ENCODE assay signal across 26 cellular contexts in the genomic region with DNA sequence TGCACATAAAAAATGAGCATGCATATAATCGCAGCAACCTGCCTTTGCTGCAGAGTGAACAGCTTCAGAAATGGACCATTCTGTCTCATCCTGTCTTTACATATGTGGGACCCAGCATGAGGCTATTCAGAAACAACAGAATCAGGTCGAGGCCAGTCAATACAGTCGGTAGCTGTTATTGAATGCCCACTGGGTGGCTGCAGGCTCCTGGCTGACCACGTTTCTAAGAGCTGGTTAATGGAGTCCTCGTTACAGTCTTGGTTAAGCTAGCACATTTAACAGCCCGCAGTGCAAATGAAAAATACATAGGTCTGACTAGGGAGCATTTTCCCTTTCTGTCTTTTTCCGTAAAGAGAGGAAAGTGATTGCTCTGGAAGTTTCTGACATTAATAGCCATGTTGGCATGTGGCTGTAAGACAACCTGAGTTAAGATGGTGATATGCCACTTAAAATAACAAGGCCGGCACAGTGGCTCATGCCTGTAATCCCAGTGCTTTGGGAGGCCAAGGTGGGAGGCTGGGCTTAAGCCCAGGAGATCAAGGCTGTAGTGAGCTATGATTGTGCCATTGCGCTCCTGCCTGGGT.
DNase-seq lines count a peak whose midpoint lies in the region; ATAC-seq, FAIRE-seq and TF ChIP-seq lines count a peak whose summit lies in the region.
"Had no signal": no experiment of that assay in that cellular context is flagged by ENCODE, and none has a peak within 500 bp of the region (broad histone marks: within the 10 kb centered on the region; RNA-seq: fewer than 3 reads in every experiment).

No MANE protein-coding gene starts in this region.

- H3K27ac ChIP-seq in GM23338 (ENCODE audit: low read depth) (no peak overlapping the region), VCaP (no peak overlapping the region), endodermal cell (ENCODE audit: low read depth, low read length) (no peak overlapping the region)
- H3K27ac ChIP-seq: BLaER1 treated with 17β-estradiol and CSF1 and Interleukin-3, amounts not matched to agents 10 nM and 100 nM; parathyroid adenoma; sigmoid colon; SJCRH30; tibial nerve had no signal

- H3K27ac Mint-ChIP-seq in GM23338 (no peak overlapping the region), endodermal cell (no peak overlapping the region)
- H3K27ac Mint-ChIP-seq: activated B cell treated with CpG ODN at 0.5 μM for 24 hours, immature natural killer cell, T-cell had no signal

- H3K4me1 ChIP-seq in GM23338 (ENCODE audit: insufficient read depth), result peaks cover 19% of the 10 kb centered on the region
- no peaks in the 10 kb centered on the region for H3K4me1 ChIP-seq in endodermal cell (ENCODE audit: control insufficient read depth, insufficient read depth, low read length)
- H3K4me1 ChIP-seq: parathyroid adenoma, sigmoid colon, SJCRH30 had no signal

- no peaks in the 10 kb centered on the region for H4K20me1 ChIP-seq in GM23338 (replicated peaks; ENCODE audit: insufficient read depth)
- H4K20me1 ChIP-seq: BLaER1 treated with 17β-estradiol and CSF1 and Interleukin-3, amounts not matched to agents 10 nM and 100 nM had no signal

- H3K9ac ChIP-seq in endodermal cell (ENCODE audit: extremely low read depth, low read length, poor library complexity, severe bottlenecking), result no peak overlapping the region
- H3K9ac ChIP-seq: BLaER1 treated with 17β-estradiol and CSF1 and Interleukin-3, amounts not matched to agents 10 nM and 100 nM; parathyroid adenoma had no signal

- no peak for DNase-seq in AG09309 (ENCODE audit: low read depth)
- peak; percentile 44 for DNase-seq in GM23338 (ENCODE audit: low spot score)
- peak; percentile 54 for DNase-seq in endodermal cell
- DNase-seq in urothelium cell line (ENCODE audit: low spot score), result no peak
- no peak for DNase-seq in hippocampal formation (lab: John Stamatoyannopoulos, UW)
- no peak for DNase-seq in NAMALWA (ENCODE audit: low spot score)
- no peak for DNase-seq in GM12891 (ENCODE audit: insufficient read length, low spot score)
- DNase-seq: activated B cell treated with CpG ODN at 0.5 μM for 24 hours; activated CD4-positive, alpha-beta T cell treated with anti-CD3 and anti-CD28 coated beads, Interleukin-2, amount 50 U/mL, for 4 hours; activated T-cell treated with anti-CD3 and anti-CD28 coated beads, Interleukin-2, amount 50 U/mL, for 48 hours; immature natural killer cell; mesendoderm; MV-4-11; NCI-H1436 treated with DMSO at 0.1 percent for 48 hours; sigmoid colon; SJCRH30; stimulated activated CD4-positive, alpha-beta T cell treated with anti-CD3 and anti-CD28 coated beads, Interleukin-12 subunit alpha, Interleukin-12 subunit beta, amount 100 ng/mL, for 4 hours; stimulated activated CD4-positive, alpha-beta T cell treated with anti-CD3 and anti-CD28 coated beads, Interleukin-4, amount 100 ng/mL, for 24 hours; T-cell had no signal

- no peaks in the 10 kb centered on the region for H3F3A ChIP-seq in GM23338 (replicated peaks; ENCODE audit: low read depth)

- H3K27me3 ChIP-seq in GM23338 (ENCODE audit: insufficient read depth) (no peaks in the 10 kb centered on the region), endodermal cell (ENCODE audit: control insufficient read depth, insufficient read depth, low read length, poor library complexity, severe bottlenecking) (no peaks in the 10 kb centered on the region)
- H3K27me3 ChIP-seq: BLaER1 treated with 17β-estradiol and CSF1 and Interleukin-3, amounts not matched to agents 10 nM and 100 nM; sigmoid colon; SJCRH30; tibial nerve had no signal

- no peak for TF ChIP-seq POLR2A in GM12891 (IDR thresholded peaks at IDR 0.05; ENCODE audit: low read depth, low read length)

- H3K4me1 Mint-ChIP-seq in GM23338 (peaks cover 42% of the 10 kb centered on the region), endodermal cell (peaks cover 16% of the 10 kb centered on the region)

- H3K4me3 Mint-ChIP-seq in GM23338 (no peak overlapping the region), endodermal cell (no peak overlapping the region)
- H3K4me3 Mint-ChIP-seq: activated B cell treated with CpG ODN at 0.5 μM for 24 hours, immature natural killer cell, T-cell had no signal

- no peak overlapping the region for H3K4me2 ChIP-seq in GM23338

- H3K9me2 ChIP-seq in GM23338 (ENCODE audit: insufficient read depth), result no peaks in the 10 kb centered on the region; the same call in 1 of the 2 replicates

- FAIRE-seq in urothelium cell line (lab: Jason Lieb, UNC) (no peak), GM12891 (lab: Jason Lieb, UNC) (no peak)
- FAIRE-seq: frontal cortex had no signal

- H3K9me3 ChIP-seq in endodermal cell (ENCODE audit: control insufficient read depth, low read length), result no peaks in the 10 kb centered on the region
- H3K9me3 ChIP-seq: BLaER1 treated with 17β-estradiol and CSF1 and Interleukin-3, amounts not matched to agents 10 nM and 100 nM; sigmoid colon; SJCRH30; tibial nerve had no signal

- H3K27me3 Mint-ChIP-seq in GM23338 (ENCODE audit: insufficient read depth, low read depth, poor library complexity) (peaks cover 11% of the 10 kb centered on the region), endodermal cell (ENCODE audit: insufficient read depth) (no peaks in the 10 kb centered on the region)
- H3K27me3 Mint-ChIP-seq: activated B cell treated with CpG ODN at 0.5 μM for 24 hours, T-cell had no signal

- H3K9me3 Mint-ChIP-seq in GM23338 (no peaks in the 10 kb centered on the region), endodermal cell (no peaks in the 10 kb centered on the region)
- H3K9me3 Mint-ChIP-seq: activated B cell treated with CpG ODN at 0.5 μM for 24 hours, immature natural killer cell, T-cell had no signal

- ATAC-seq in GM23338, result peak; percentile 80
- ATAC-seq: HCT116, left lobe of liver, T-cell had no signal

- H3K79me2 ChIP-seq in GM23338 (replicated peaks; ENCODE audit: insufficient read depth), result no peaks in the 10 kb centered on the region
- H3K79me2 ChIP-seq: parathyroid adenoma had no signal

- 42 to 45% methylated on average over 8 to 9 of the region's 9 CpGs for WGBS in endodermal cell (ENCODE audit: insufficient coverage in 1 of 2, insufficient read length in 1 of 2), 2 experiments

- H2AFZ ChIP-seq in GM23338, result no peak overlapping the region
- H2AFZ ChIP-seq: parathyroid adenoma had no signal

- no peak overlapping the region for H3K4me3 ChIP-seq in AG09309 (ENCODE audit: control insufficient read depth, low read depth, low read length)
- no peak overlapping the region for H3K4me3 ChIP-seq in GM23338
- no peak overlapping the region for H3K4me3 ChIP-seq in endodermal cell (ENCODE audit: low read length)
- H3K4me3 ChIP-seq: BLaER1 treated with 17β-estradiol and CSF1 and Interleukin-3, amounts not matched to agents 10 nM and 100 nM; sigmoid colon; SJCRH30; tibial nerve had no signal

- no peaks in the 10 kb centered on the region for H3K36me3 ChIP-seq in GM23338 (ENCODE audit: insufficient read depth)
- H3K36me3 ChIP-seq in endodermal cell (ENCODE audit: control insufficient read depth, insufficient read depth, low read length), result no peaks in the 10 kb centered on the region
- H3K36me3 ChIP-seq: sigmoid colon, SJCRH30, tibial nerve had no signal

- peaks cover 2% of the 10 kb centered on the region; the same call in 2 of the 3 replicates for H3K36me3 Mint-ChIP-seq in GM23338 (ENCODE audit: low read depth)
- no peaks in the 10 kb centered on the region for H3K36me3 Mint-ChIP-seq in endodermal cell (ENCODE audit: low read depth)

- TF ChIP-seq CTCF in AG09309 (IDR thresholded peaks at IDR 0.05; ENCODE audit: control insufficient read depth, insufficient read depth, low read depth, low read length, missing control alignments) (peak; percentile 6), GM23338 (conservative IDR thresholded peaks at IDR 0.05; ENCODE audit: low read depth in 2 of 2) (peak in 1 of 2 experiments; percentile 38; a peak in 2 of 4 replicates), VCaP (conservative IDR thresholded peaks at IDR 0.05) (peak; percentile 47), endodermal cell (conservative IDR thresholded peaks at IDR 0.05) (peak; percentile 36)

TF ChIP-seq in GM23338, 12 proteins besides CTCF, POLR2A, EP300 and RAD21:
- TF ChIP-seq EZH2 (IDR thresholded peaks at IDR 0.05; ENCODE audit: low read depth, unreplicated experiment), result no peak

TF ChIP-seq in GM12891, 5 proteins besides CTCF, POLR2A, EP300 and RAD21:
- TF ChIP-seq POLR2AphosphoS5 (IDR thresholded peaks at IDR 0.05; ENCODE audit: low read depth, low read length) (no peak), SPI1 (IDR thresholded peaks at IDR 0.05; ENCODE audit: low read depth, low read length) (no peak), PAX5 (IDR thresholded peaks at IDR 0.05; ENCODE audit: insufficient read depth, low read length, severe bottlenecking) (no peak), TAF1 (IDR thresholded peaks at IDR 0.05; ENCODE audit: low read depth, low read length) (no peak), POU2F2 (IDR thresholded peaks at IDR 0.05; ENCODE audit: low read depth, low read length) (no peak)

Comparison
In these comparisons a context has a peak if more than half of its experiments do, and no peak if none do; other contexts are left out.
1. DNase-seq: peak in GM23338 (single experiment) and endodermal cell (single experiment); none in AG09309 (single experiment), urothelium cell line (single experiment), hippocampal formation (0 of 2), NAMALWA (single experiment) and GM12891 (single experiment).